2 cellular contexts compared by ENCODE assay signal in genomic region chr5:173235499-173236394, GRCh38.
A peak's percentile ranks its signal among the peaks of the same experiment; 100 is the strongest.
TF ChIP-seq lines count a peak whose summit lies in the region.

No MANE protein-coding gene starts in this region.

TF ChIP-seq in HepG2, 621 proteins besides CTCF, POLR2A, EP300 and RAD21:
- 0 out of 2 replicates have a peak, but pooled peaks have one; percentile 36 for TF ChIP-seq ZNF263 (CRISPR knock-in tag; IDR thresholded peaks at IDR 0.05)
- TF ChIP-seq ZIK1 (CRISPR knock-in tag; IDR thresholded peaks at IDR 0.05; ENCODE audit: borderline replicate concordance, low read depth) = no peak

TF ChIP-seq in K562, 482 proteins besides CTCF, POLR2A, EP300 and RAD21:
- no peak for TF ChIP-seq ELF2 (CRISPR knock-in tag; IDR thresholded peaks at IDR 0.05)
- TF ChIP-seq ZNF263 (CRISPR knock-in tag; IDR thresholded peaks at IDR 0.05; ENCODE audit: borderline replicate concordance) = peak; percentile 61; the same call in 1 of the 2 replicates
